9 cellular contexts compared by ENCODE assay signal in genomic region chr11:69915501-69916250, GRCh38.
DNase-seq lines count a peak whose midpoint lies in the region; ATAC-seq and TF ChIP-seq lines count a peak whose summit lies in the region.
"Had no signal": no experiment of that assay in that cellular context is flagged by ENCODE, and none has a peak within 500 bp of the region (broad histone marks: within the 10 kb centered on the region; RNA-seq: fewer than 3 reads in every experiment).

No MANE protein-coding gene starts in this region.

- no peaks in the 10 kb centered on the region for H3K36me3 Mint-ChIP-seq in chondrocyte (ENCODE audit: low read depth)
- H3K36me3 Mint-ChIP-seq: stimulated activated naive B cell treated with anti-CD40 and anti-IgM and Interleukin-4, amounts not matched to agents 10 μg/mL and 1 μg/mL and 100 μg/mL, for 72 hours had no signal

- in situ Hi-C loops in KBM-7 (cut with MboI; ENCODE audit: low pct_unique_long_range_greater_than_20kb, low sequenced_read_pairs) = loop anchor here (25.0 kb wide), 1 partner anchor 522 kb away; no protein-coding TSS in a partner anchor

- peak; percentile 99 for TF ChIP-seq CTCF in chondrocyte (IDR thresholded peaks at IDR 0.05)

- H3K4me1 Mint-ChIP-seq in chondrocyte (ENCODE audit: low read depth) = peaks cover 19% of the 10 kb centered on the region

- peak; percentile 80 for DNase-seq in Daoy (ENCODE audit: low read depth)
- DNase-seq in KBM-7 = peak; percentile 50
- DNase-seq in SW480 (ENCODE audit: low spot score) = peak; percentile 77
- peak; percentile 84 for DNase-seq in chondrocyte (ENCODE audit: low spot score)
- DNase-seq in left lobe of liver (ENCODE audit: low spot score) = peak; percentile 83
- peak; percentile 49 to 67 for DNase-seq in stimulated activated CD4-positive, alpha-beta T cell treated with anti-CD3 and anti-CD28 coated beads, Interleukin-4, amount 100 ng/mL, for 48 hours (ENCODE audit: low read depth in 2 of 2)
- DNase-seq: stimulated activated naive B cell treated with anti-CD40 and anti-IgM and Interleukin-4, amounts not matched to agents 10 μg/mL and 1 μg/mL and 100 μg/mL, for 72 hours had no signal

- H3K27ac Mint-ChIP-seq in chondrocyte (ENCODE audit: unreplicated experiment) = peak overlapping the region; percentile 94
- H3K27ac Mint-ChIP-seq: stimulated activated naive B cell treated with anti-CD40 and anti-IgM and Interleukin-4, amounts not matched to agents 10 μg/mL and 1 μg/mL and 100 μg/mL, for 72 hours had no signal

- H3K4me3 Mint-ChIP-seq in chondrocyte (ENCODE audit: unreplicated experiment) = peak overlapping the region; percentile 39
- H3K4me3 Mint-ChIP-seq: stimulated activated naive B cell treated with anti-CD40 and anti-IgM and Interleukin-4, amounts not matched to agents 10 μg/mL and 1 μg/mL and 100 μg/mL, for 72 hours had no signal

- H3K27me3 Mint-ChIP-seq in chondrocyte (ENCODE audit: low read depth) = peaks cover 3% of the 10 kb centered on the region

- ATAC-seq in left lobe of liver (peak; percentile 65), GM21723 (IDR thresholded peaks at IDR 0.05; ENCODE audit: unreplicated experiment) (no peak), GM19328 (IDR thresholded peaks at IDR 0.05; ENCODE audit: unreplicated experiment) (no peak)

- H3K9me3 Mint-ChIP-seq in chondrocyte (ENCODE audit: low read depth) = no peaks in the 10 kb centered on the region
